28 cellular contexts compared by ENCODE assay signal in genomic region chr2:187871506-187871905, GRCh38.
"Had no signal": no experiment of that assay in that cellular context is flagged by ENCODE, and none has a peak within 500 bp of the region (broad histone marks: within the 10 kb centered on the region; RNA-seq: fewer than 3 reads in every experiment).

No MANE protein-coding gene starts in this region.

- H3K9ac ChIP-seq: neural progenitor cell, parathyroid adenoma had no signal

- H3K36me3 ChIP-seq: neural progenitor cell, ovary, spleen, suprapubic skin, tibial artery, transverse colon, upper lobe of right lung, uterus had no signal

- H3K4me3 ChIP-seq: neural progenitor cell, ovary, psoas muscle, skin epidermis, smooth muscle cell, spleen, suprapubic skin, testis, tibial artery, transverse colon, upper lobe of right lung, uterus had no signal

- H3K27me3 ChIP-seq: neural progenitor cell, ovary, spleen, suprapubic skin, testis, tibial artery, transverse colon, upper lobe of right lung, uterus had no signal

- H3K9me3 ChIP-seq: ovary, psoas muscle, spleen, suprapubic skin, testis, tibial artery, transverse colon, upper lobe of right lung, uterus had no signal

- H3K4me1 ChIP-seq: neural progenitor cell, parathyroid adenoma, psoas muscle, spleen, suprapubic skin, testis, tibial artery, upper lobe of right lung, uterus had no signal

- H3K79me2 ChIP-seq: parathyroid adenoma had no signal

- DNase-seq: natural killer cell; occipital lobe; ovary; posterior cingulate gyrus; psoas muscle; right cardiac atrium; spleen; stimulated activated CD4-positive, alpha-beta T cell treated with anti-CD3 and anti-CD28 coated beads, Interleukin-12 subunit alpha, Interleukin-12 subunit beta, amount 100 ng/mL, for 4 hours; stimulated activated CD4-positive, alpha-beta T cell treated with anti-CD3 and anti-CD28 coated beads, Interleukin-1b, Interleukin-23, amount 100 ng/mL, for 48 hours; stimulated activated CD4-positive, alpha-beta T cell treated with anti-CD3 and anti-CD28 coated beads, Interleukin-4, amount 100 ng/mL, for 1 hour; stimulated activated CD4-positive, alpha-beta T cell treated with anti-CD3 and anti-CD28 coated beads, Interleukin-4, amount 100 ng/mL, for 4 hours; stimulated activated CD8-positive, alpha-beta memory T cell treated with anti-CD3 and anti-CD28 coated beads, Interleukin-4, amount 100 ng/mL, for 48 hours; stimulated activated naive CD4-positive, alpha-beta T cell; stimulated activated naive CD8-positive, alpha-beta T cell treated with anti-CD3 and anti-CD28 coated beads, Interleukin-15, amount 100 ng/mL, for 72 hours; stimulated activated naive CD8-positive, alpha-beta T cell treated with anti-CD3 and anti-CD28 coated beads, Interleukin-15, Interleukin-2, amounts not matched to agents 100 U/mL and 50 U/mL, for 24 hours; substantia nigra; testis; tibial artery; transverse colon; upper lobe of right lung; uterus had no signal

- H3K4me2 ChIP-seq: neural progenitor cell, smooth muscle cell had no signal

- ATAC-seq: natural killer cell; psoas muscle; right cardiac atrium; sciatic nerve; stimulated activated memory B cell treated with anti-CD40 and anti-IgM and Interleukin-4, amounts not matched to agents 10 μg/mL and 1 μg/mL and 100 μg/mL, for 72 hours; stimulated activated naive CD8-positive, alpha-beta T cell treated with anti-CD3 and anti-CD28 coated beads, Interleukin-15, amount 100 ng/mL, for 72 hours; stimulated activated naive CD8-positive, alpha-beta T cell treated with anti-CD3 and anti-CD28 coated beads, Interleukin-15, Interleukin-2, amounts not matched to agents 100 U/mL and 50 U/mL, for 24 hours; upper lobe of right lung had no signal

- H2AFZ ChIP-seq: neural progenitor cell, parathyroid adenoma had no signal

- H3K27ac ChIP-seq: neural progenitor cell, ovary, parathyroid adenoma, psoas muscle, skin epidermis, spleen, suprapubic skin, testis, tibial artery, transverse colon, upper lobe of right lung, uterus had no signal
